Comparison of ENCODE assay signal across 11 cellular contexts in genomic region chr4:119040711-119041185, GRCh38.
DNase-seq lines count a peak whose midpoint lies in the region; ATAC-seq and TF ChIP-seq lines count a peak whose summit lies in the region.
"Had no signal": no experiment of that assay in that cellular context is flagged by ENCODE, and none has a peak within 500 bp of the region (broad histone marks: within the 10 kb centered on the region; RNA-seq: fewer than 3 reads in every experiment).

No MANE protein-coding gene starts in this region.

- no peaks in the 10 kb centered on the region for H3K27me3 Mint-ChIP-seq in HFFc6 (ENCODE audit: insufficient read depth)
- H3K27me3 Mint-ChIP-seq: activated CD4-positive, alpha-beta T cell treated with anti-CD3 and anti-CD28 coated beads, Interleukin-2, amount 10 ng/mL, durations not matched to agents 24 days and 14 days had no signal

- H3K9me3 ChIP-seq in colonic mucosa = no peaks in the 10 kb centered on the region
- H3K9me3 ChIP-seq in suprapubic skin = no peaks in the 10 kb centered on the region

- H3K4me3 Mint-ChIP-seq in HFFc6 = peak overlapping the region; percentile 77
- H3K4me3 Mint-ChIP-seq: activated CD4-positive, alpha-beta T cell treated with anti-CD3 and anti-CD28 coated beads, Interleukin-2, amount 10 ng/mL, durations not matched to agents 24 days and 14 days had no signal

- no peaks in the 10 kb centered on the region for H3K36me3 Mint-ChIP-seq in HFFc6 (ENCODE audit: low read depth)

- no peaks in the 10 kb centered on the region for H3K9me3 Mint-ChIP-seq in HFFc6
- H3K9me3 Mint-ChIP-seq: activated CD4-positive, alpha-beta T cell treated with anti-CD3 and anti-CD28 coated beads, Interleukin-2, amount 10 ng/mL, durations not matched to agents 24 days and 14 days had no signal

- H3K27me3 ChIP-seq in colonic mucosa (no peaks in the 10 kb centered on the region), suprapubic skin (no peaks in the 10 kb centered on the region)

- DNase-seq in HFFc6 (peak; percentile 88), colonic mucosa (no peak), left lobe of liver (ENCODE audit: low spot score) (no peak), suprapubic skin (ENCODE audit: low spot score in 2 of 2) (no peak), NCI-H2171 treated with DMSO at 0.1 percent for 48 hours (lab: John Stamatoyannopoulos, UW) (no peak), NCI-H146 treated with DMSO at 0.1 percent for 48 hours (lab: John Stamatoyannopoulos, UW; ENCODE audit: unreplicated experiment) (no peak), COLO829 (ENCODE audit: low spot score) (no peak)
- DNase-seq: activated CD4-positive, alpha-beta T cell treated with anti-CD3 and anti-CD28 coated beads, Interleukin-2, amount 10 ng/mL, durations not matched to agents 24 days and 14 days; NCI-H2227 treated with DMSO at 0.1 percent for 48 hours; stimulated activated CD4-positive, alpha-beta T cell treated with anti-CD3 and anti-CD28 coated beads, Interleukin-4, amount 100 ng/mL, for 1 hour had no signal

- no peaks in the 10 kb centered on the region for H3K4me1 ChIP-seq in colonic mucosa
- peaks cover 19% of the 10 kb centered on the region for H3K4me1 ChIP-seq in suprapubic skin

- peaks cover 97% of the 10 kb centered on the region for H3K4me1 Mint-ChIP-seq in HFFc6 (ENCODE audit: low read depth)

- H3K9ac ChIP-seq in colonic mucosa (ENCODE audit: low read depth in 2 of 2, low read length in 2 of 2) = no peak overlapping the region

- TF ChIP-seq POLR2A in suprapubic skin (IDR thresholded peaks at IDR 0.05) = no peak

- H3K27ac ChIP-seq in colonic mucosa (peak overlapping the region; percentile 40), suprapubic skin (peak overlapping the region; percentile 61)

- peak overlapping the region; percentile 95 for H3K27ac Mint-ChIP-seq in HFFc6
- H3K27ac Mint-ChIP-seq: activated CD4-positive, alpha-beta T cell treated with anti-CD3 and anti-CD28 coated beads, Interleukin-2, amount 10 ng/mL, durations not matched to agents 24 days and 14 days had no signal

- H3K36me3 ChIP-seq in colonic mucosa (no peaks in the 10 kb centered on the region), suprapubic skin (no peaks in the 10 kb centered on the region)

- ATAC-seq in left lobe of liver = peak; percentile 73
- no peak for ATAC-seq in HG03196 (IDR thresholded peaks at IDR 0.05; ENCODE audit: unreplicated experiment)

- no peak for TF ChIP-seq CTCF in HFFc6 (IDR thresholded peaks at IDR 0.05)
- TF ChIP-seq CTCF in colonic mucosa (IDR thresholded peaks at IDR 0.05) = no peak
- no peak for TF ChIP-seq CTCF in suprapubic skin (IDR thresholded peaks at IDR 0.05)

- no peak for TF ChIP-seq EP300 in suprapubic skin (IDR thresholded peaks at IDR 0.05)

- intact Hi-C loops in colonic mucosa (cut with DNase I) = loop anchor here (5.0 kb wide), 2 partner anchors 172 to 242 kb away; partner anchors contain the start of gene USP53

- WGBS in suprapubic skin = 64% methylated on average over 2 of the region's 2 CpGs

- no peak overlapping the region for H3K4me3 ChIP-seq in colonic mucosa
- no peak overlapping the region for H3K4me3 ChIP-seq in suprapubic skin
